Comparison of ENCODE assay signal across 23 cellular contexts in the genomic region with DNA sequence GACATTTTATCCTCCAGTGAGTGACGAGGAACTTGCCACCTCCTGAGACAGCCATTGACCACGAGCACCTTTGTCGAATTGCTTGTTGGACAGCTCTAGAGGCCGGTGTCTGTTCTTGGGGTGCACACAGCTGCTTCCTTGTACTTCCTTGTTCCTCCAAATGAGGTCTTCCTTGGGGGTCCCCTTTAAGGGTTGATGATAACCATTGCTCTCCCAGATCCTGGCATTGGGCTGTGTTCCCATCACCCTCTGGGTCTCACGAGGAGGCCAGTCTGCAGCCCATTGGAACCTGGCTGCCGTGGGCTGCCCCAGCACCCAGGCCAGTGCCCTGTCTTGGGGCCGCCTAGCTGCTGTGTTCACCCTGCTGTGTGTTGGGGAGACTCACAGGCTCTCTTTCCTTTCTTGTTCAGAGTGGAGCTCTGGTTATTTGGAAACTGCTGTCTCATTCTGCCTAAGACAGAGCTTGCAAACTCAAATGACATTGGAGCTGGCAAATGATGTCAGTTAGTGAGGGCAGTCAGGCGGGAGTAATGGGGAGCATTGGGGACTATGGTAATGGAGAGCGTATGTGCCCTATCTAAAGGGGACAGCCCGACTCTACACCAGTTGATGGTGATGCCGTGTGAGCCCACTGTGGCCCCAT. TPM values are rescaled to one million over a fixed set of nuclear protein-coding genes. Genes with fewer than 3 reads are reported as not detected.
DNase-seq lines count a peak whose midpoint lies in the region; ATAC-seq and TF ChIP-seq lines count a peak whose summit lies in the region.
"Had no signal": no experiment of that assay in that cellular context is flagged by ENCODE, and none has a peak within 500 bp of the region (broad histone marks: within the 10 kb centered on the region; RNA-seq: fewer than 3 reads in every experiment).

No MANE protein-coding gene starts in this region.

- no peak for ATAC-seq in activated T-cell treated with anti-CD3 and anti-CD28 coated beads, Interleukin-2, amount 50 U/mL, for 72 hours (replicated peaks in 1 of 2)
- ATAC-seq in activated T-cell treated with anti-CD3 and anti-CD28 coated beads, Interleukin-2, amount 50 U/mL, for 4 hours = no peak
- no peak for ATAC-seq in stimulated activated naive B cell treated with anti-CD40 and anti-IgM and Interleukin-4, amounts not matched to agents 10 μg/mL and 1 μg/mL and 100 μg/mL, for 72 hours (replicated peaks)
- ATAC-seq in psoas muscle = no peak
- ATAC-seq: heart right ventricle, sciatic nerve had no signal

- H3K9me3 Mint-ChIP-seq in activated T-cell treated with anti-CD3 and anti-CD28 coated beads, Interleukin-2, amount 50 U/mL, for 72 hours = no peaks in the 10 kb centered on the region
- H3K9me3 Mint-ChIP-seq in activated T-cell treated with anti-CD3 and anti-CD28 coated beads, Interleukin-2, amount 50 U/mL, for 4 hours = no peaks in the 10 kb centered on the region
- no peaks in the 10 kb centered on the region for H3K9me3 Mint-ChIP-seq in endothelial cell (ENCODE audit: unreplicated experiment)
- H3K9me3 Mint-ChIP-seq in stimulated activated naive B cell treated with anti-CD40 and anti-IgM and Interleukin-4, amounts not matched to agents 10 μg/mL and 1 μg/mL and 100 μg/mL, for 72 hours = no peaks in the 10 kb centered on the region
- H3K9me3 Mint-ChIP-seq: endodermal cell had no signal

- H3K27ac ChIP-seq in VCaP (peak overlapping the region; percentile 32; the same call in 1 of the 2 replicates), psoas muscle (no peak overlapping the region)

- peak overlapping the region; percentile 77 for H3K27ac Mint-ChIP-seq in activated T-cell treated with anti-CD3 and anti-CD28 coated beads, Interleukin-2, amount 50 U/mL, for 72 hours
- H3K27ac Mint-ChIP-seq in endothelial cell (ENCODE audit: unreplicated experiment) = peak overlapping the region; percentile 20
- peak overlapping the region; percentile 75 for H3K27ac Mint-ChIP-seq in stimulated activated naive B cell treated with anti-CD40 and anti-IgM and Interleukin-4, amounts not matched to agents 10 μg/mL and 1 μg/mL and 100 μg/mL, for 72 hours
- H3K27ac Mint-ChIP-seq: endodermal cell had no signal

- H3K36me3 ChIP-seq in psoas muscle (ENCODE audit: insufficient read depth in 1 of 2, low read depth in 1 of 2) = no peaks in the 10 kb centered on the region

- DNase-seq in activated T-cell treated with anti-CD3 and anti-CD28 coated beads, Interleukin-2, amount 50 U/mL, for 72 hours = no peak
- DNase-seq in activated T-cell treated with anti-CD3 and anti-CD28 coated beads, Interleukin-2, amount 50 U/mL, for 4 hours = no peak
- no peak for DNase-seq in endothelial cell (ENCODE audit: low spot score)
- DNase-seq in stimulated activated naive B cell treated with anti-CD40 and anti-IgM and Interleukin-4, amounts not matched to agents 10 μg/mL and 1 μg/mL and 100 μg/mL, for 72 hours = no peak
- no peak for DNase-seq in iPS-NIHi7 (ENCODE audit: extremely low spot score)
- DNase-seq in psoas muscle = no peak
- no peak for DNase-seq in NCI-H2029 treated with DMSO at 0.1 percent for 48 hours (lab: John Stamatoyannopoulos, UW)
- DNase-seq: activated gamma-delta T cell; aorta; COR-L47; endodermal cell; heart right ventricle; Karpas-422; NCI-H1048; NCI-H2081; NCI-H524 treated with DMSO at 0.1 percent for 48 hours; RPMI8226; stimulated activated naive CD4-positive, alpha-beta T cell treated with Interleukin-2 at 50 U/mL for 16 hours; trophoblast cell had no signal

- peaks cover 0 to 2% (median 0%) of the 10 kb centered on the region in 3 donors for H3K27me3 ChIP-seq in psoas muscle (ENCODE audit: insufficient read depth in 3 of 3, low read length in 2 of 3)

- peak overlapping the region; percentile 20 to 40 for H3K4me3 Mint-ChIP-seq in activated T-cell treated with anti-CD3 and anti-CD28 coated beads, Interleukin-2, amount 50 U/mL, for 72 hours
- no peak overlapping the region for H3K4me3 Mint-ChIP-seq in activated T-cell treated with anti-CD3 and anti-CD28 coated beads, Interleukin-2, amount 50 U/mL, for 4 hours
- H3K4me3 Mint-ChIP-seq in endothelial cell (ENCODE audit: unreplicated experiment) = no peak overlapping the region
- no peak overlapping the region for H3K4me3 Mint-ChIP-seq in stimulated activated naive B cell treated with anti-CD40 and anti-IgM and Interleukin-4, amounts not matched to agents 10 μg/mL and 1 μg/mL and 100 μg/mL, for 72 hours
- H3K4me3 Mint-ChIP-seq: endodermal cell had no signal

- H3K27me3 Mint-ChIP-seq in activated T-cell treated with anti-CD3 and anti-CD28 coated beads, Interleukin-2, amount 50 U/mL, for 72 hours (ENCODE audit: low read depth) = no peaks in the 10 kb centered on the region
- no peaks in the 10 kb centered on the region for H3K27me3 Mint-ChIP-seq in activated T-cell treated with anti-CD3 and anti-CD28 coated beads, Interleukin-2, amount 50 U/mL, for 4 hours (ENCODE audit: low read depth)
- peaks cover 6% of the 10 kb centered on the region for H3K27me3 Mint-ChIP-seq in endothelial cell (ENCODE audit: unreplicated experiment)
- no peaks in the 10 kb centered on the region for H3K27me3 Mint-ChIP-seq in stimulated activated naive B cell treated with anti-CD40 and anti-IgM and Interleukin-4, amounts not matched to agents 10 μg/mL and 1 μg/mL and 100 μg/mL, for 72 hours

- peaks cover 88% of the 10 kb centered on the region for H3K4me1 Mint-ChIP-seq in activated T-cell treated with anti-CD3 and anti-CD28 coated beads, Interleukin-2, amount 50 U/mL, for 72 hours (ENCODE audit: low read depth)
- H3K4me1 Mint-ChIP-seq in activated T-cell treated with anti-CD3 and anti-CD28 coated beads, Interleukin-2, amount 50 U/mL, for 4 hours (ENCODE audit: low read depth) = peaks cover 77% of the 10 kb centered on the region
- H3K4me1 Mint-ChIP-seq in endothelial cell (ENCODE audit: unreplicated experiment) = peaks cover 62% of the 10 kb centered on the region
- peaks cover 57 to 90% of the 10 kb centered on the region in 2 donors for H3K4me1 Mint-ChIP-seq in stimulated activated naive B cell treated with anti-CD40 and anti-IgM and Interleukin-4, amounts not matched to agents 10 μg/mL and 1 μg/mL and 100 μg/mL, for 72 hours

- H3K36me3 Mint-ChIP-seq in activated T-cell treated with anti-CD3 and anti-CD28 coated beads, Interleukin-2, amount 50 U/mL, for 72 hours (ENCODE audit: insufficient read depth in 2 of 2) = peaks cover 6 to 25% of the 10 kb centered on the region in 2 donors
- peaks cover 41% of the 10 kb centered on the region for H3K36me3 Mint-ChIP-seq in activated T-cell treated with anti-CD3 and anti-CD28 coated beads, Interleukin-2, amount 50 U/mL, for 4 hours (ENCODE audit: insufficient read depth)
- peaks cover 19% of the 10 kb centered on the region for H3K36me3 Mint-ChIP-seq in endothelial cell (ENCODE audit: low read depth, unreplicated experiment)
- H3K36me3 Mint-ChIP-seq in stimulated activated naive B cell treated with anti-CD40 and anti-IgM and Interleukin-4, amounts not matched to agents 10 μg/mL and 1 μg/mL and 100 μg/mL, for 72 hours = peaks cover 48 to 66% of the 10 kb centered on the region in 2 donors

- H3K9me3 ChIP-seq in psoas muscle = no peaks in the 10 kb centered on the region
- H3K9me3 ChIP-seq: heart right ventricle had no signal

- WGBS in psoas muscle, 3 donors = 81 to 84% (median 82%) methylated on average over 11 of the region's 11 CpGs

- intact Hi-C loops in psoas muscle (cut with DNase I) = no loop called here

- no peak overlapping the region for H3K4me3 ChIP-seq in psoas muscle
- H3K4me3 ChIP-seq: heart right ventricle had no signal

- H3K4me1 ChIP-seq in psoas muscle = no peaks in the 10 kb centered on the region

- TF ChIP-seq CTCF in VCaP (conservative IDR thresholded peaks at IDR 0.05) = no peak
- no peak for TF ChIP-seq CTCF in endothelial cell (IDR thresholded peaks at IDR 0.05; ENCODE audit: unreplicated experiment)
- TF ChIP-seq CTCF in psoas muscle (IDR thresholded peaks at IDR 0.05) = no peak

RNA-seq across cellular contexts. Expression of a gene that starts 25.7 kb away (rescaled TPM):
- 100 to 1,000 TPM; 143 to 184 TPM for total RNA-seq in activated T-cell treated with anti-CD3 and anti-CD28 coated beads, Interleukin-2, amount 50 U/mL, for 72 hours
- 100 to 1,000 TPM; 148 to 163 (median 160) TPM for total RNA-seq in activated T-cell treated with anti-CD3 and anti-CD28 coated beads, Interleukin-2, amount 50 U/mL, for 4 hours
- total RNA-seq in endothelial cell (ENCODE audit: unreplicated experiment) (46.9 TPM), psoas muscle (1 to 10 TPM; 2.9 to 5.2 (median 5.1) TPM)
- polyA plus RNA-seq in psoas muscle = 1 to 10 TPM; 1.6 to 4.1 (median 2.3) TPM
- total RNA-seq: chondrocyte, osteocyte had no signal

Comparison
In these comparisons a context has a peak if more than half of its experiments do, and no peak if none do; other contexts are left out.
1. H3K4me3 Mint-ChIP-seq: peak in activated T-cell treated with anti-CD3 and anti-CD28 coated beads, Interleukin-2, amount 50 U/mL, for 72 hours (2 of 2); none in activated T-cell treated with anti-CD3 and anti-CD28 coated beads, Interleukin-2, amount 50 U/mL, for 4 hours (single experiment), endothelial cell (single experiment) and stimulated activated naive B cell treated with anti-CD40 and anti-IgM and Interleukin-4, amounts not matched to agents 10 μg/mL and 1 μg/mL and 100 μg/mL, for 72 hours (0 of 2).
2. H3K27ac Mint-ChIP-seq: peak in every context shown above with its lines; median percentile 77 in activated T-cell treated with anti-CD3 and anti-CD28 coated beads, Interleukin-2, amount 50 U/mL, for 72 hours; 75 in stimulated activated naive B cell treated with anti-CD40 and anti-IgM and Interleukin-4, amounts not matched to agents 10 μg/mL and 1 μg/mL and 100 μg/mL, for 72 hours; 20 in endothelial cell.